In the genomic region with DNA sequence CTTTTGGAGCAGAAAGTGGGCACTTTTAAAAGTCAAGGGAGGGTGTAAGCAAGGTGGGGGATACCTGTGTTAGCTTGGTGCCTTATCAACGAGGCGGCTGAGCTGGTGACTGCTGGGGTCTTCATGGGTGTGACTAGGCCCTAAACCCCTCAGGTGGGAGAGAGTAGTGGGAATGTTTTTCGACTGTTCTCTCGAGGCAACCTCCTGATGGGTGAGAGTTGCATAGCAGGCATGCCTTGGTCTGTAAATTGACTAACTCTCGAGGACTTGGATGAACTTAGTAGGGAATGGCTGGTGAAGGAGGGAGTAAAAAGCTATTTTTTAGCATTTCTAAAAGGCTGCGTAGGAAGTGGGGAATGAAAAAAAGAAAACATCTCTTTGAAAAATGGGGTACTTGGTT, we compare ENCODE assay signal across 24 cellular contexts.
"Had no signal": no experiment of that assay in that cellular context is flagged by ENCODE, and none has a peak within 500 bp of the region (broad histone marks: within the 10 kb centered on the region; RNA-seq: fewer than 3 reads in every experiment).

No MANE protein-coding gene starts in this region.

- H3K27me3 Mint-ChIP-seq: activated B cell treated with CpG ODN at 0.5 μM for 24 hours; activated CD8-positive, alpha-beta memory T cell treated with anti-CD3 and anti-CD28 coated beads, Interleukin-2, amount 10 ng/mL, durations not matched to agents 7 days and 5 days; activated T-cell treated with anti-CD3 and anti-CD28 coated beads, Interleukin-2, amount 50 U/mL, for 24 hours had no signal

- H3K9me3 ChIP-seq: breast epithelium, Peyer's patch had no signal

- DNase-seq: activated B cell treated with CpG ODN at 0.5 μM for 24 hours; activated CD4-positive, alpha-beta T cell treated with anti-CD3 and anti-CD28 coated beads for 1 hour; activated CD4-positive, alpha-beta T cell treated with anti-CD3 and anti-CD28 coated beads, Interleukin-2, amount 10 ng/mL, durations not matched to agents 24 days and 14 days; activated CD4-positive, alpha-beta T cell treated with anti-CD3 and anti-CD28 coated beads, Interleukin-2, amount 50 U/mL, for 48 hours; activated CD8-positive, alpha-beta memory T cell treated with anti-CD3 and anti-CD28 coated beads, Interleukin-2, amount 10 ng/mL, durations not matched to agents 7 days and 5 days; activated effector memory CD4-positive, alpha-beta T cell treated with Interleukin-2 at 50 U/mL for 16 hours; activated naive CD4-positive, alpha-beta T cell; activated T-cell treated with anti-CD3 and anti-CD28 coated beads, Interleukin-2, amount 50 U/mL, for 24 hours; aorta; Kasumi-1; KBM-7; NCI-H1105 treated with DMSO at 0.1 percent for 48 hours; NCI-H1436 treated with DMSO at 0.1 percent for 48 hours; NCI-H187 treated with DMSO at 0.1 percent for 48 hours; NCI-H2081 treated with DMSO at 0.1 percent for 48 hours; NCI-H446; NCI-H524; Peyer's patch; SHP77 treated with DMSO at 0.1 percent for 48 hours had no signal

- H3K27ac Mint-ChIP-seq: activated B cell treated with CpG ODN at 0.5 μM for 24 hours; activated CD4-positive, alpha-beta T cell treated with anti-CD3 and anti-CD28 coated beads, Interleukin-2, amount 10 ng/mL, durations not matched to agents 24 days and 14 days; activated CD8-positive, alpha-beta memory T cell treated with anti-CD3 and anti-CD28 coated beads, Interleukin-2, amount 10 ng/mL, durations not matched to agents 7 days and 5 days; activated naive CD4-positive, alpha-beta T cell treated with anti-CD3 and anti-CD28 coated beads, Interleukin-2, amount 50 U/mL, for 24 hours; activated T-cell treated with anti-CD3 and anti-CD28 coated beads, Interleukin-2, amount 50 U/mL, for 24 hours; activated T-helper 1 cell treated with anti-CD3 and anti-CD28 coated beads, Interleukin-12 subunit alpha, Interleukin-12 subunit beta, Interleukin-2, Interleukin-4 antibody, amounts not matched to agents 30 ng/mL and 10 ng/mL and 1 ng/mL, durations not matched to agents 14 hours and 24 hours and 36 hours; T-helper 1 cell treated with Interleukin-12 subunit alpha and Interleukin-12 subunit beta and Interleukin-4 antibody, amounts not matched to agents 30 μg/mL and 1 μg/mL, for 36 hours had no signal

- H3K4me3 ChIP-seq: breast epithelium, Peyer's patch had no signal

- H3K4me3 Mint-ChIP-seq: activated B cell treated with CpG ODN at 0.5 μM for 24 hours; activated CD4-positive, alpha-beta T cell treated with anti-CD3 and anti-CD28 coated beads, Interleukin-2, amount 10 ng/mL, durations not matched to agents 24 days and 14 days; activated CD8-positive, alpha-beta memory T cell treated with anti-CD3 and anti-CD28 coated beads, Interleukin-2, amount 10 ng/mL, durations not matched to agents 7 days and 5 days; activated naive CD4-positive, alpha-beta T cell treated with anti-CD3 and anti-CD28 coated beads, Interleukin-2, amount 50 U/mL, for 24 hours; activated T-cell treated with anti-CD3 and anti-CD28 coated beads, Interleukin-2, amount 50 U/mL, for 24 hours; activated T-helper 1 cell treated with anti-CD3 and anti-CD28 coated beads, Interleukin-12 subunit alpha, Interleukin-12 subunit beta, Interleukin-2, Interleukin-4 antibody, amounts not matched to agents 30 ng/mL and 10 ng/mL and 1 ng/mL, durations not matched to agents 14 hours and 24 hours and 36 hours; T-helper 1 cell treated with Interleukin-12 subunit alpha and Interleukin-12 subunit beta and Interleukin-4 antibody, amounts not matched to agents 30 μg/mL and 1 μg/mL, for 36 hours had no signal

- H3K36me3 ChIP-seq: breast epithelium, Peyer's patch had no signal

- H3K27ac ChIP-seq: Peyer's patch, RWPE1 had no signal

- H3K27me3 ChIP-seq: breast epithelium, Peyer's patch had no signal

- H3K36me3 Mint-ChIP-seq: activated CD8-positive, alpha-beta memory T cell treated with anti-CD3 and anti-CD28 coated beads, Interleukin-2, amount 10 ng/mL, durations not matched to agents 7 days and 5 days; activated naive CD4-positive, alpha-beta T cell treated with anti-CD3 and anti-CD28 coated beads, Interleukin-2, amount 50 U/mL, for 24 hours had no signal

- ATAC-seq: activated CD8-positive, alpha-beta memory T cell treated with anti-CD3 and anti-CD28 coated beads, Interleukin-2, amount 10 ng/mL, durations not matched to agents 7 days and 5 days had no signal

- H3K9me3 Mint-ChIP-seq: activated B cell treated with CpG ODN at 0.5 μM for 24 hours; activated CD4-positive, alpha-beta T cell treated with anti-CD3 and anti-CD28 coated beads, Interleukin-2, amount 10 ng/mL, durations not matched to agents 24 days and 14 days; activated naive CD4-positive, alpha-beta T cell treated with anti-CD3 and anti-CD28 coated beads, Interleukin-2, amount 50 U/mL, for 24 hours; activated T-cell treated with anti-CD3 and anti-CD28 coated beads, Interleukin-2, amount 50 U/mL, for 24 hours; activated T-helper 1 cell treated with anti-CD3 and anti-CD28 coated beads, Interleukin-12 subunit alpha, Interleukin-12 subunit beta, Interleukin-2, Interleukin-4 antibody, amounts not matched to agents 30 ng/mL and 10 ng/mL and 1 ng/mL, durations not matched to agents 14 hours and 24 hours and 36 hours; T-helper 1 cell treated with Interleukin-12 subunit alpha and Interleukin-12 subunit beta and Interleukin-4 antibody, amounts not matched to agents 30 μg/mL and 1 μg/mL, for 36 hours had no signal
